9 cellular contexts compared by ENCODE assay signal in the genomic region with DNA sequence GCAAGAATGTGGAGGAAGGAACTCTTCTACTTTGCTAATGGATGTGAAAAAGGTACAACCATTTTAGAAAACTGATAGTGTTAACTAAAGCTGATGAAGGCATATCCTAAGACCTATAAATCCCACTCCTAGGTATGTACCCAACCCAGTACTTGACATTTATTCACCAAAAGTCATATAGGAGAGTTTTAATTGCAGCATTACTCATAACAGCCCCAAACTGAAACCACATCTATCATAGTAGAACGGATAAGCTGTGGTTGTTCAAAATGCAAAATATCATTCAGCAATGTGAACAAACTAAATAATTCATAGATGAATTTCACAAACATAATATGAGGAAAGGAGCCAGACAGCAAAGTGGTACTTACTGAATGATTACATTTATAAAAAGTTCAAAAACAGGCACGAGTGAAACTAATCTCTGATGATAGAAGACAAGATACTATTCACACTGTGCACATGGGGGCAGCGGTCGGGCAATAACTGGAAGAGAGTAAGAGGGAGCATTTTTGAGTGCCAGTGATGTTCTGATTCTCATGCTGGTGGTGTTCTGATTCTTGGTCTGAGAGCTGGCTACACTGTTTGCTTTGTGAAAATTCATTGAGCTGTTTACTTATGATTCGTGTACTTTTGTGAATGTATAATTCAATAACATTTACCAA. TPM values are rescaled to one million over a fixed set of nuclear protein-coding genes. Genes with fewer than 3 reads are reported as not detected.
DNase-seq lines count a peak whose midpoint lies in the region; ATAC-seq and TF ChIP-seq lines count a peak whose summit lies in the region.
"Had no signal": no experiment of that assay in that cellular context is flagged by ENCODE, and none has a peak within 500 bp of the region (broad histone marks: within the 10 kb centered on the region; RNA-seq: fewer than 3 reads in every experiment).

No MANE protein-coding gene starts in this region.

- ATAC-seq in GM18499 (IDR thresholded peaks at IDR 0.05; ENCODE audit: insufficient read depth, unreplicated experiment): peak; percentile 97
- ATAC-seq in GM21528 (IDR thresholded peaks at IDR 0.05; ENCODE audit: low FRiP score, unreplicated experiment): peak; percentile 89
- peak; percentile 97 for ATAC-seq in HG03520 (IDR thresholded peaks at IDR 0.05; ENCODE audit: unreplicated experiment)
- peak; percentile 57 for ATAC-seq in foreskin keratinocyte

- no peaks in the 10 kb centered on the region for H3K27me3 Mint-ChIP-seq in glutamatergic neuron (ENCODE audit: unreplicated experiment)

- H3K27me3 ChIP-seq in foreskin keratinocyte (no peaks in the 10 kb centered on the region), suprapubic skin (no peaks in the 10 kb centered on the region)

- H3K4me1 Mint-ChIP-seq in glutamatergic neuron (ENCODE audit: low read depth, unreplicated experiment): peaks cover 9% of the 10 kb centered on the region

- H3K36me3 ChIP-seq in suprapubic skin: no peaks in the 10 kb centered on the region

- H3K27ac ChIP-seq in foreskin keratinocyte: no peak overlapping the region
- H3K27ac ChIP-seq in suprapubic skin: no peak overlapping the region

- peaks cover 8% of the 10 kb centered on the region for H3K36me3 Mint-ChIP-seq in glutamatergic neuron (ENCODE audit: unreplicated experiment)

- H3K4me3 ChIP-seq in suprapubic skin: no peak overlapping the region

- no peak overlapping the region for H3K27ac Mint-ChIP-seq in glutamatergic neuron (ENCODE audit: unreplicated experiment)

- no peak for TF ChIP-seq EP300 in suprapubic skin (IDR thresholded peaks at IDR 0.05)

- no peak for TF ChIP-seq POLR2A in suprapubic skin (IDR thresholded peaks at IDR 0.05)

- no peak overlapping the region for H3K4me3 Mint-ChIP-seq in glutamatergic neuron (ENCODE audit: unreplicated experiment)

- H3K9me3 Mint-ChIP-seq in glutamatergic neuron (ENCODE audit: unreplicated experiment): peaks cover 3% of the 10 kb centered on the region

- TF ChIP-seq CTCF in foreskin keratinocyte (conservative IDR thresholded peaks at IDR 0.05): peak; percentile 43
- no peak for TF ChIP-seq CTCF in suprapubic skin (IDR thresholded peaks at IDR 0.05)
- TF ChIP-seq CTCF in glutamatergic neuron (IDR thresholded peaks at IDR 0.05; ENCODE audit: partially characterized antibody, unreplicated experiment): no peak

- no peaks in the 10 kb centered on the region for H3K4me1 ChIP-seq in foreskin keratinocyte
- peaks cover 9% of the 10 kb centered on the region for H3K4me1 ChIP-seq in suprapubic skin

- DNase-seq in foreskin keratinocyte: no peak
- DNase-seq in NCI-H187 (lab: John Stamatoyannopoulos, UW): no peak
- no peak for DNase-seq in suprapubic skin (ENCODE audit: low spot score in 2 of 2)
- no peak for DNase-seq in glutamatergic neuron
- no peak for DNase-seq in T1000 (lab: John Stamatoyannopoulos, UW)
- DNase-seq: mesendoderm had no signal

- no peaks in the 10 kb centered on the region for H3K9me3 ChIP-seq in suprapubic skin

- WGBS in suprapubic skin: 85% methylated on average over 5 of the region's 5 CpGs

RNA-seq across cellular contexts. Expression of gene GOLIM4, which starts 34.3 kb away (rescaled TPM):
- total RNA-seq in foreskin keratinocyte (33.4 and 37.9 TPM in 2 replicates), suprapubic skin (10 to 100 TPM; 16.0 to 21.3 (median 20.2) TPM), glutamatergic neuron (ENCODE audit: unreplicated experiment) (31.7 TPM)
- polyA plus RNA-seq in foreskin keratinocyte: 7.4 and 8.2 TPM in 2 replicates
